7 cellular contexts compared by ENCODE assay signal in genomic region chr1:103571289-103571688, GRCh38. TPM values are rescaled to one million over a fixed set of nuclear protein-coding genes. Genes with fewer than 3 reads are reported as not detected.
DNase-seq lines count a peak whose midpoint lies in the region; ATAC-seq and TF ChIP-seq lines count a peak whose summit lies in the region.
"Not testable (repeated sequence)": the region's sequence is repeated elsewhere in the genome, so short reads cannot be mapped to it uniquely, and the experiment has no call there.

Gene AMY2B (plus strand): TSS chr1:103571589. CDS start chr1:103571603, 14 bp downstream.

- not testable (repeated sequence) for H3K36me3 Mint-ChIP-seq in T-helper 17 cell (ENCODE audit: low read depth); natural killer cell

- H3K27ac Mint-ChIP-seq in T-helper 17 cell, natural killer cell: not testable (repeated sequence)

- not testable (repeated sequence) for H3K4me1 ChIP-seq in thymus (ENCODE audit: control insufficient read depth, insufficient read depth, low read length)

- H3K9me3 Mint-ChIP-seq in natural killer cell = not testable (repeated sequence)

- not testable (repeated sequence) for H3K4me3 Mint-ChIP-seq in T-helper 17 cell, natural killer cell

- intact Hi-C loops in cardiac septum (cut with DNase I); lower leg skin (cut with DNase I; ENCODE audit: low total_unique reads); natural killer cell (cut with micrococcal nuclease); sciatic nerve (cut with DNase I): not testable (repeated sequence)

- ATAC-seq in T-helper 17 cell, natural killer cell, sciatic nerve: not testable (repeated sequence)

- not testable (repeated sequence) for H3K4me3 ChIP-seq in lower leg skin (ENCODE audit: low read depth, poor library complexity, severe bottlenecking); thymus (ENCODE audit: low read length)

- 89 to 90% methylated on average over 2 of the region's 2 CpGs for WGBS in lower leg skin, 2 donors
- WGBS in thymus = 100% methylated on average over 2 of the region's 2 CpGs

- not testable (repeated sequence) for H3K27me3 Mint-ChIP-seq in T-helper 17 cell; natural killer cell (ENCODE audit: low read depth in 2 of 2)

- TF ChIP-seq CTCF in lower leg skin (IDR thresholded peaks at IDR 0.05); natural killer cell (IDR thresholded peaks at IDR 0.05): not testable (repeated sequence)

- H3K36me3 ChIP-seq in thymus (ENCODE audit: control insufficient read depth, insufficient read depth) = not testable (repeated sequence)

- DNase-seq in T-helper 17 cell; cerebellum (ENCODE audit: low spot score); cardiac septum (ENCODE audit: low spot score); lower leg skin (ENCODE audit: low spot score in 2 of 2); natural killer cell; sciatic nerve (ENCODE audit: low spot score): not testable (repeated sequence)

- H3K27me3 ChIP-seq in thymus (ENCODE audit: control insufficient read depth, insufficient read depth) = not testable (repeated sequence)

- H3K4me1 Mint-ChIP-seq in T-helper 17 cell, natural killer cell: not testable (repeated sequence)

- TF ChIP-seq POLR2A in lower leg skin (IDR thresholded peaks at IDR 0.05) = not testable (repeated sequence)

- not testable (repeated sequence) for H3K9me3 ChIP-seq in T-helper 17 cell (ENCODE audit: control insufficient read depth, low read length, poor library complexity, severe bottlenecking); thymus (ENCODE audit: control insufficient read depth)

- not testable (repeated sequence) for H3K27ac ChIP-seq in thymus (ENCODE audit: low read depth)

RNA-seq across cellular contexts. Expression of gene AMY2B, which starts in this region (rescaled TPM):
- total RNA-seq in T-helper 17 cell (10 to 100 TPM; 29.3 to 39.4 TPM), cerebellum (54.5 TPM), cardiac septum (31.1 TPM), lower leg skin (10 to 100 TPM; 16.8 to 19.4 (median 17.9) TPM), natural killer cell (10 to 100 TPM; 30.9 to 37.5 (median 31.7) TPM), sciatic nerve (53.7 TPM)
- polyA plus RNA-seq in thymus = 83.9 TPM
